Comparison of ENCODE assay signal across 22 cellular contexts in the genomic region with DNA sequence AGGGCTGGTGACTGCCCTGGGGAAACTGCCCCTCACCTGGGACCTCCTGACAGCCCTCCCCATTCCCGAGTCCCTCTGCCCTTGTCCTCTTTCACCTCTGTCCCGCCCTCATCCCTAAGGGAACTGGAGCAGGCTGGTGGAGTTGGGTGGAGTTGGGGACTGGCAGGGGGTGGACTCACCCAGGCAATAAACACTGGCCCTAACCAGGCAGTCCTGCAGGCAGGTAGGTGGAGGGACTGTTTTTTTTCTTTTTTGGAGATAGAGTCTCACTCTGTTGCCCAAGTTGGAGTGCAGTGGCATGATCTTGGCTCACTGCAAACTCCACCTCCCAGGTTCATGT. TPM values are rescaled to one million over a fixed set of nuclear protein-coding genes. Genes with fewer than 3 reads are reported as not detected.
DNase-seq lines count a peak whose midpoint lies in the region; ATAC-seq and TF ChIP-seq lines count a peak whose summit lies in the region.
"Had no signal": no experiment of that assay in that cellular context is flagged by ENCODE, and none has a peak within 500 bp of the region (broad histone marks: within the 10 kb centered on the region; RNA-seq: fewer than 3 reads in every experiment).

No MANE protein-coding gene starts in this region.

- H3K27me3 ChIP-seq in RWPE2 (ENCODE audit: insufficient read depth, poor library complexity, severe bottlenecking), result no peaks in the 10 kb centered on the region
- H3K27me3 ChIP-seq in left lung, result peaks cover 0 to 62% of the 10 kb centered on the region in 2 donors

- H3K4me1 ChIP-seq in RWPE2 (ENCODE audit: insufficient read depth, poor library complexity, severe bottlenecking) (no peaks in the 10 kb centered on the region), left lung (peaks cover 0 to 3% of the 10 kb centered on the region in 2 donors)
- H3K4me1 ChIP-seq: foreskin keratinocyte, lower lobe of right lung had no signal

- H3K27ac ChIP-seq in RWPE2 (ENCODE audit: poor library complexity, severe bottlenecking) (no peak overlapping the region), left lung (no peak overlapping the region)
- H3K27ac ChIP-seq: foreskin keratinocyte, lower lobe of right lung, neutrophil had no signal

- H3K9me3 ChIP-seq in RWPE2 (ENCODE audit: severe bottlenecking) (no peaks in the 10 kb centered on the region), left lung (no peaks in the 10 kb centered on the region)
- H3K9me3 ChIP-seq: lower lobe of right lung, neutrophil had no signal

- H3K36me3 ChIP-seq in RWPE2 (ENCODE audit: low read depth), result no peaks in the 10 kb centered on the region
- no peaks in the 10 kb centered on the region for H3K36me3 ChIP-seq in left lung
- H3K36me3 ChIP-seq: lower lobe of right lung, neutrophil had no signal

- intact Hi-C loops in left lung (cut with DNase I), result no loop called here

- ATAC-seq in RWPE2 (ENCODE audit: low read depth) (peak; percentile 9; the same call in 1 of the 3 replicates), left lung (peak; percentile 38), HG02973 (IDR thresholded peaks at IDR 0.05; ENCODE audit: unreplicated experiment) (no peak)
- ATAC-seq: foreskin keratinocyte; stimulated activated memory B cell treated with anti-CD40 and anti-IgM and Interleukin-4, amounts not matched to agents 10 μg/mL and 1 μg/mL and 100 μg/mL, for 72 hours; WTC11 had no signal

- no peak overlapping the region for H3K4me3 ChIP-seq in RWPE2 (ENCODE audit: severe bottlenecking)
- H3K4me3 ChIP-seq in left lung, result no peak overlapping the region
- H3K4me3 ChIP-seq: lower lobe of right lung, skin epidermis had no signal

- TF ChIP-seq CTCF in RWPE2 (IDR thresholded peaks at IDR 0.05; ENCODE audit: poor library complexity, severe bottlenecking) (no peak), left lung (IDR thresholded peaks at IDR 0.05) (no peak)

- DNase-seq in RWPE2 (ENCODE audit: low spot score) (no peak), left lung (no peak), middle frontal gyrus (ENCODE audit: extremely low spot score, low spot score) (no peak), NCI-H2196 (lab: John Stamatoyannopoulos, UW; ENCODE audit: unreplicated experiment) (no peak)
- DNase-seq: activated CD4-positive, alpha-beta T cell treated with anti-CD3 and anti-CD28 coated beads, Interleukin-2, amount 50 U/mL, for 4 hours; activated effector memory CD4-positive, alpha-beta T cell treated with anti-CD3 and anti-CD28 coated beads, Interleukin-2, amount 50 U/mL, for 16 hours; CD4-positive, alpha-beta T cell; cerebellar nuclear complex; effector CD4-positive, alpha-beta T cell; erythroblast; foreskin keratinocyte; lower lobe of right lung; NCI-H2107; NCI-H524 had no signal

RNA-seq across cellular contexts. Expression of gene GCGR, which starts 11.7 kb away (rescaled TPM):
- under 1 TPM in 1 of 2 donors, not detected in 1; 0.13 TPM for total RNA-seq in left lung
- total RNA-seq: CD4-positive, alpha-beta T cell; foreskin keratinocyte; lower lobe of right lung; pulmonary artery endothelial cell; temporal lobe had no signal

RNA-seq across cellular contexts. Expression of gene MCRIP1, which starts 17.5 kb away (rescaled TPM):
- total RNA-seq in left lung, result 10 to 100 TPM; 61.7 to 74.0 TPM

RNA-seq across cellular contexts. Expression of gene PPP1R27, which starts 19.2 kb away (rescaled TPM):
- not detected for total RNA-seq in left lung
- total RNA-seq: CD4-positive, alpha-beta T cell; foreskin keratinocyte; H7; lower lobe of right lung; pulmonary artery endothelial cell; temporal lobe; WTC11 had no signal

RNA-seq across cellular contexts. Expression of gene P4HB, which starts 44.7 kb away (rescaled TPM):
- total RNA-seq in left lung, result 100 to 1,000 TPM; 851 to 935 TPM

RNA-seq across cellular contexts. Expression of gene ARHGDIA, which starts 55.5 kb away (rescaled TPM):
- 100 to 1,000 TPM; 339 to 481 TPM for total RNA-seq in left lung
